In the genomic region with DNA sequence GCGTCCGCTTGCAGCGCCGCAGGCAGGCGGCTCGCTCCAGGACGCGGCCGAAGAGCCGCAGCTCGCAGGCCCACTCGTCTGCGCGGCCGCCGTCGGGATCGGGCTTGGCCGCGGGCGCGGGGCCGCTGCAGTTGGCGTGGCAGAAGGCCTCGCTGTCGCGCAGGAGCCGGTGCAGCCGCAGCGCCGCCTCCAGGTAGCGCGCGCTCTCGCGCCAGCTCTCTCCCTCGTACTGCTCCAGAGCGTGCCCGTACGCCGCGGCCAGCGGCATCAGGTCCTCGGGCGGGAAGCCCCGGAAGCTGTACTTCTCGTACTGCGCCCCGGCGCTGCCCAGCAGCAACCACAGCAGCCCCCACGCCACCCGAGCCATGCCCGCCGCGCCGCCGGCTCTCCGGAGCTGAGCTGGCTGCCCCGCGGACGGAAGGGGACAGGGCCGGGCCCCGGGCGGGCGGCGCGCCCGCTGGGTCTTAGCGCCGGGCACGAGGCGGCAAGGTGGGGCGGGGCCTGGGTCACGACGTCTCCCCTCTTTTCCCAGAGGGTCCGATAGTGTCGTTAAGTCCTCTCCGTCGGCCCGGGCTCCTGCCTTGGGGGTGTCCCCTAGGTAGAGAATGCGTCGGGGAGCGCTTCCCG, we compare ENCODE assay signal across 1 cellular context.
TF ChIP-seq lines count a peak whose summit lies in the region.

A gene with protein sequence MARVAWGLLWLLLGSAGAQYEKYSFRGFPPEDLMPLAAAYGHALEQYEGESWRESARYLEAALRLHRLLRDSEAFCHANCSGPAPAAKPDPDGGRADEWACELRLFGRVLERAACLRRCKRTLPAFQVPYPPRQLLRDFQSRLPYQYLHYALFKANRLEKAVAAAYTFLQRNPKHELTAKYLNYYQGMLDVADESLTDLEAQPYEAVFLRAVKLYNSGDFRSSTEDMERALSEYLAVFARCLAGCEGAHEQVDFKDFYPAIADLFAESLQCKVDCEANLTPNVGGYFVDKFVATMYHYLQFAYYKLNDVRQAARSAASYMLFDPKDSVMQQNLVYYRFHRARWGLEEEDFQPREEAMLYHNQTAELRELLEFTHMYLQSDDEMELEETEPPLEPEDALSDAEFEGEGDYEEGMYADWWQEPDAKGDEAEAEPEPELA (minus strand): TSS at position 401 of the 627 bp plus-strand sequence. CDS start 34 bp downstream, at position 367.

TF ChIP-seq in HCT116, 20 proteins besides CTCF, POLR2A, EP300 and RAD21 (continued from another document):
- TF ChIP-seq EZH2phosphoT487 (IDR thresholded peaks at IDR 0.05; ENCODE audit: borderline replicate concordance): no peak
- TF ChIP-seq TCF7L2 (IDR thresholded peaks at IDR 0.05; ENCODE audit: borderline replicate concordance, extremely low read depth, insufficient read depth, insufficient read length): peak; percentile 56
- TF ChIP-seq, protein P1, sequence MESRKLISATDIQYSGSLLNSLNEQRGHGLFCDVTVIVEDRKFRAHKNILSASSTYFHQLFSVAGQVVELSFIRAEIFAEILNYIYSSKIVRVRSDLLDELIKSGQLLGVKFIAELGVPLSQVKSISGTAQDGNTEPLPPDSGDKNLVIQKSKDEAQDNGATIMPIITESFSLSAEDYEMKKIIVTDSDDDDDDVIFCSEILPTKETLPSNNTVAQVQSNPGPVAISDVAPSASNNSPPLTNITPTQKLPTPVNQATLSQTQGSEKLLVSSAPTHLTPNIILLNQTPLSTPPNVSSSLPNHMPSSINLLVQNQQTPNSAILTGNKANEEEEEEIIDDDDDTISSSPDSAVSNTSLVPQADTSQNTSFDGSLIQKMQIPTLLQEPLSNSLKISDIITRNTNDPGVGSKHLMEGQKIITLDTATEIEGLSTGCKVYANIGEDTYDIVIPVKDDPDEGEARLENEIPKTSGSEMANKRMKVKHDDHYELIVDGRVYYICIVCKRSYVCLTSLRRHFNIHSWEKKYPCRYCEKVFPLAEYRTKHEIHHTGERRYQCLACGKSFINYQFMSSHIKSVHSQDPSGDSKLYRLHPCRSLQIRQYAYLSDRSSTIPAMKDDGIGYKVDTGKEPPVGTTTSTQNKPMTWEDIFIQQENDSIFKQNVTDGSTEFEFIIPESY (IDR thresholded peaks at IDR 0.05; ENCODE audit: extremely low read depth, insufficient replicate concordance, low read length): no peak
- no peak for TF ChIP-seq SIN3A (IDR thresholded peaks at IDR 0.05; ENCODE audit: low read depth)
- TF ChIP-seq ELF1 (IDR thresholded peaks at IDR 0.05; ENCODE audit: borderline replicate concordance, low read depth): no peak
- TF ChIP-seq CBX3 (IDR thresholded peaks at IDR 0.05; ENCODE audit: low read depth): no peak
- TF ChIP-seq MAX (IDR thresholded peaks at IDR 0.05): peak; percentile 92
- no peak for TF ChIP-seq EZH2 (IDR thresholded peaks at IDR 0.05)
- no peak for TF ChIP-seq JUND (IDR thresholded peaks at IDR 0.05)
- TF ChIP-seq YY1 (IDR thresholded peaks at IDR 0.05; ENCODE audit: extremely low read depth, insufficient replicate concordance, low read depth, low read length): no peak
- no peak for TF ChIP-seq EGR1 (IDR thresholded peaks at IDR 0.05; ENCODE audit: low read depth)
- TF ChIP-seq SRF (IDR thresholded peaks at IDR 0.05; ENCODE audit: low read depth): no peak
